In genomic region chrX:16585486-16586370, GRCh38 we compare ENCODE assay signal across 18 cellular contexts.
DNase-seq lines count a peak whose midpoint lies in the region; ATAC-seq, FAIRE-seq and TF ChIP-seq lines count a peak whose summit lies in the region.
"Had no signal": no experiment of that assay in that cellular context is flagged by ENCODE, and none has a peak within 500 bp of the region (broad histone marks: within the 10 kb centered on the region; RNA-seq: fewer than 3 reads in every experiment).

No MANE protein-coding gene starts in this region.

- H3K4ac ChIP-seq in IMR-90 (ENCODE audit: low read depth, low read length): no peak overlapping the region

- TF ChIP-seq CTCF in IMR-90 (conservative IDR thresholded peaks at IDR 0.05; ENCODE audit: low read depth, low read length) (no peak), K562 (IDR thresholded peaks at IDR 0.05 in 2 of 3, conservative IDR thresholded peaks at IDR 0.05 in 1 of 3; ENCODE audit: insufficient read depth in 2 of 3, low read depth in 1 of 3, low read length in 3 of 3) (no peak), mesothelial cell of epicardium (IDR thresholded peaks at IDR 0.05; ENCODE audit: unreplicated experiment) (no peak), GM20000 (IDR thresholded peaks at IDR 0.05; ENCODE audit: extremely low read depth, missing control alignments) (no peak)

- H4K5ac ChIP-seq in IMR-90 (ENCODE audit: low read depth, low read length): peak overlapping the region; percentile 7; the same call in 1 of the 2 replicates

- no peak for FAIRE-seq in K562 (lab: Jason Lieb, UNC)
- FAIRE-seq: A549, G401.6 had no signal

- H3K27ac ChIP-seq in IMR-90 (ENCODE audit: insufficient read depth, low read length) (no peak overlapping the region), K562 (ENCODE audit: extremely low read depth, low read depth, low read length) (no peak overlapping the region)
- H3K27ac ChIP-seq: A549 had no signal

- WGBS in IMR-90 (ENCODE audit: extremely low coverage in 2 of 2, insufficient read length in 1 of 2), 2 experiments: no CpG with 5 or more reads among the region's 7 CpGs
- WGBS in K562 (ENCODE audit: insufficient coverage, low coverage, missing lambda C conversion rate): 41% methylated on average over 6 of the region's 7 CpGs

- CTCF ChIA-PET in IMR-90 (lab: Yijun Ruan, JAX) (no interaction called here), K562 (lab: Yijun Ruan, JAX; ENCODE audit: low intra/inter-chr PET ratio) (interaction anchor here (0.5 kb wide), 1 partner anchor 26 kb away, joined by 3 read pairs; no protein-coding TSS in a partner anchor)

- no peak overlapping the region for H2AK9ac ChIP-seq in IMR-90 (replicated peaks; ENCODE audit: low read depth, low read length, poor library complexity)

- H3K36me3 Mint-ChIP-seq in mesothelial cell of epicardium: peaks cover 63% of the 10 kb centered on the region

- ATAC-seq in IMR-90 (ENCODE audit: low read depth) (no peak), K562 (no peak), GM18502 (IDR thresholded peaks at IDR 0.05; ENCODE audit: poor library complexity, unreplicated experiment) (no peak)
- ATAC-seq: A549 had no signal

- in situ Hi-C loops in IMR-90 (cut with MboI; ENCODE audit: low sequenced_read_pairs) (no loop called here), K562 (cut with MboI) (no loop called here)

- H3K4me1 Mint-ChIP-seq in mesothelial cell of epicardium: no peaks in the 10 kb centered on the region
- H3K4me1 Mint-ChIP-seq: CD14-positive monocyte had no signal

- no peaks in the 10 kb centered on the region; the same call in 1 of the 2 replicates for H3K9me3 ChIP-seq in IMR-90 (ENCODE audit: control insufficient read depth, insufficient read depth, low read length)
- no peaks in the 10 kb centered on the region for H3K9me3 ChIP-seq in K562 (replicated peaks; ENCODE audit: control insufficient read depth, insufficient read depth, low read depth, low read length)

- H3K4me3 ChIP-seq in IMR-90 (ENCODE audit: insufficient read depth, low read depth, low read length) (no peak overlapping the region), K562 (no peak overlapping the region)
- H3K4me3 ChIP-seq: A549 had no signal

- H3K9me1 ChIP-seq in IMR-90 (ENCODE audit: insufficient read depth, low read length) (no peaks in the 10 kb centered on the region), K562 (ENCODE audit: control insufficient read depth, insufficient read depth, low read length) (no peaks in the 10 kb centered on the region)

- H3K9ac ChIP-seq in IMR-90 (ENCODE audit: low read depth, low read length): no peak overlapping the region
- H3K9ac ChIP-seq in K562 (ENCODE audit: insufficient read depth in 1 of 2, low read depth in 2 of 2, low read length in 2 of 2): no peak overlapping the region

- H2BK15ac ChIP-seq in IMR-90 (ENCODE audit: low read depth, low read length): no peak overlapping the region

- H3K27me3 Mint-ChIP-seq in mesothelial cell of epicardium (ENCODE audit: low read depth): no peaks in the 10 kb centered on the region

- BruUV-seq in IMR-90 (replicated peaks; lab: Mats Ljungman, UMichigan) (no TSS peak), K562 (replicated peaks; lab: Mats Ljungman, UMichigan) (no TSS peak)

- peak; percentile 66 for DNase-seq in ELF-1 (ENCODE audit: low read depth, low spot score)
- DNase-seq in IMR-90: no peak
- DNase-seq in K562 (ENCODE audit: extremely low read depth in 1 of 4, low spot score in 3 of 4): no peak
- no peak for DNase-seq in mesothelial cell of epicardium (ENCODE audit: low spot score in 2 of 2, unreplicated experiment in 2 of 2)
- DNase-seq in GM20000 (ENCODE audit: low spot score): no peak
- DNase-seq in NCI-H1436 (lab: John Stamatoyannopoulos, UW): no peak
- DNase-seq in COLO829 (ENCODE audit: low spot score): no peak
- DNase-seq: DMS53, GOT3, KBM-7, NCI-H1092, NCI-H1694, NCI-H446, NCI-H748 treated with DMSO at 0.1 percent for 48 hours had no signal

- H3K14ac ChIP-seq in IMR-90 (replicated peaks; ENCODE audit: low read depth, low read length): no peak overlapping the region

- peaks cover 2% of the 10 kb centered on the region for H3K27me3 ChIP-seq in IMR-90 (ENCODE audit: control insufficient read depth, insufficient read depth, low read length)
- no peaks in the 10 kb centered on the region for H3K27me3 ChIP-seq in K562 (ENCODE audit: control insufficient read depth in 2 of 2, insufficient read depth in 2 of 2, low read length in 2 of 2)

- H3K79me1 ChIP-seq in IMR-90 (ENCODE audit: low read depth in 1 of 2, low read length in 2 of 2): no peaks in the 10 kb centered on the region; a peak in 1 of 4 replicates

- peaks cover 4% of the 10 kb centered on the region; the same call in 1 of the 2 replicates for H3K4me1 ChIP-seq in IMR-90 (ENCODE audit: control insufficient read depth, insufficient read depth, low read length)
- no peaks in the 10 kb centered on the region; a peak in 1 of 5 replicates for H3K4me1 ChIP-seq in K562 (replicated peaks in 1 of 2; ENCODE audit: control insufficient read depth in 2 of 2, insufficient read depth in 2 of 2, low read length in 2 of 2)

- H2AK5ac ChIP-seq in IMR-90 (ENCODE audit: low read depth, low read length): no peak overlapping the region

- H3K23ac ChIP-seq in IMR-90 (ENCODE audit: low read depth, low read length): no peak overlapping the region

- POLR2A ChIA-PET in IMR-90 (lab: Charles Lee; ENCODE audit: unreplicated experiment): no interaction called here
- POLR2A ChIA-PET in K562 (lab: Yijun Ruan, JAX): no interaction called here

- TF ChIP-seq POLR2A in IMR-90 (IDR thresholded peaks at IDR 0.05; ENCODE audit: low read depth, low read length) (no peak), K562 (conservative IDR thresholded peaks at IDR 0.05) (no peak)

- no peak overlapping the region for H2BK20ac ChIP-seq in IMR-90 (ENCODE audit: low read depth, low read length)

- no peak overlapping the region for H4K91ac ChIP-seq in IMR-90 (ENCODE audit: insufficient read depth, low read depth, low read length)

- no peaks in the 10 kb centered on the region; the same call in 1 of the 2 replicates for H3K36me3 ChIP-seq in IMR-90 (ENCODE audit: control insufficient read depth, insufficient read depth, low read length)
- H3K36me3 ChIP-seq in K562 (ENCODE audit: control insufficient read depth, insufficient read depth, low read length): peaks cover 5% of the 10 kb centered on the region; the same call in 1 of the 3 replicates

- H2BK5ac ChIP-seq in IMR-90 (ENCODE audit: low read depth, low read length, poor library complexity, severe bottlenecking): no peak overlapping the region

- dilution Hi-C loops in IMR-90 (cut with HindIII; ENCODE audit: low sequenced_read_pairs, unreplicated experiment): no loop called here

- intact Hi-C loops in IMR-90 (cut with micrococcal nuclease) (no loop called here), K562 (cut with micrococcal nuclease) (no loop called here)

- H4K8ac ChIP-seq in IMR-90 (ENCODE audit: low read depth in 2 of 2, low read length in 2 of 2): no peak overlapping the region

- H3K79me2 ChIP-seq in K562 (ENCODE audit: control insufficient read depth, insufficient read depth, low read length): no peaks in the 10 kb centered on the region

- TF ChIP-seq RAD21 in IMR-90 (IDR thresholded peaks at IDR 0.05; ENCODE audit: low read length) (no peak), K562 (CRISPR knock-in tag; conservative IDR thresholded peaks at IDR 0.05 in 1 of 2, IDR thresholded peaks at IDR 0.05 in 1 of 2) (no peak)

- peak overlapping the region; percentile 36 for H3K27ac Mint-ChIP-seq in mesothelial cell of epicardium
- H3K27ac Mint-ChIP-seq: CD14-positive monocyte had no signal

- no peak overlapping the region for H3K18ac ChIP-seq in IMR-90 (ENCODE audit: low read depth, low read length)

- no peak for TF ChIP-seq EP300 in K562 (IDR thresholded peaks at IDR 0.05; ENCODE audit: low read length)

- no peak overlapping the region for H3K4me3 Mint-ChIP-seq in mesothelial cell of epicardium
- H3K4me3 Mint-ChIP-seq: CD14-positive monocyte had no signal

- H2BK120ac ChIP-seq in IMR-90 (ENCODE audit: low read depth, low read length): peak overlapping the region; percentile 12; the same call in 1 of the 2 replicates

- no peak overlapping the region for H3K4me2 ChIP-seq in IMR-90 (ENCODE audit: low read depth, low read length)
- no peak overlapping the region for H3K4me2 ChIP-seq in K562 (ENCODE audit: insufficient read depth, low read length)
- H3K4me2 ChIP-seq: A549 had no signal

- peaks cover 33% of the 10 kb centered on the region for H3K9me3 Mint-ChIP-seq in mesothelial cell of epicardium

- H4K20me1 ChIP-seq in IMR-90 (ENCODE audit: insufficient read depth, low read length) (no peaks in the 10 kb centered on the region), K562 (replicated peaks; ENCODE audit: control insufficient read depth, insufficient read depth, low read length) (no peaks in the 10 kb centered on the region)

- H2AFZ ChIP-seq in IMR-90 (replicated peaks; ENCODE audit: low read length, poor library complexity) (no peak overlapping the region), K562 (ENCODE audit: low read depth, low read length) (no peak overlapping the region)

- H3K56ac ChIP-seq in IMR-90 (ENCODE audit: extremely low read depth, insufficient read depth, low read length): no peak overlapping the region

TF ChIP-seq in IMR-90, 13 proteins besides CTCF, POLR2A, EP300 and RAD21 (continues in another document):
- no peak for TF ChIP-seq SMC3 (IDR thresholded peaks at IDR 0.05; ENCODE audit: low read depth, low read length)
- TF ChIP-seq NFE2L2 (IDR thresholded peaks at IDR 0.05; ENCODE audit: low read depth, low read length): no peak
- TF ChIP-seq USF2 (IDR thresholded peaks at IDR 0.05; ENCODE audit: low read depth, low read length): no peak
- TF ChIP-seq CEBPB (IDR thresholded peaks at IDR 0.05; ENCODE audit: low read depth, low read length): no peak

TF ChIP-seq in K562, 482 proteins besides CTCF, POLR2A, EP300 and RAD21 (continues in another document):
- TF ChIP-seq CBX3 (IDR thresholded peaks at IDR 0.05; ENCODE audit: borderline replicate concordance in 1 of 2, low read length in 2 of 2): no peak
- TF ChIP-seq OTX1 (CRISPR knock-in tag; IDR thresholded peaks at IDR 0.05): no peak
- TF ChIP-seq FOXJ2 (tag; IDR thresholded peaks at IDR 0.05): 0 out of 2 replicates have a peak, but pooled peaks have one; percentile 38
- TF ChIP-seq ZNF583 (CRISPR knock-in tag; IDR thresholded peaks at IDR 0.05): peak; percentile 96
- TF ChIP-seq DDX20 (tag; IDR thresholded peaks at IDR 0.05; ENCODE audit: low read depth): peak; percentile 90
- peak; percentile 56; the same call in 1 of the 2 replicates for TF ChIP-seq ZNF707 (CRISPR knock-in tag; conservative IDR thresholded peaks at IDR 0.05)
- TF ChIP-seq CBX1 (IDR thresholded peaks at IDR 0.05; ENCODE audit: low read depth): no peak
- TF ChIP-seq ZBTB8A (IDR thresholded peaks at IDR 0.05; ENCODE audit: partially characterized antibody): no peak
- TF ChIP-seq ZNF212 (CRISPR knock-in tag; IDR thresholded peaks at IDR 0.05): no peak
- TF ChIP-seq FOS (IDR thresholded peaks at IDR 0.05; ENCODE audit: extremely low read depth, insufficient read length): no peak
- TF ChIP-seq EWSR1 (IDR thresholded peaks at IDR 0.05; ENCODE audit: borderline replicate concordance, low read depth, partially characterized antibody): no peak
- peak; percentile 86; the same call in 1 of the 2 replicates for TF ChIP-seq ZNF644 (tag; IDR thresholded peaks at IDR 0.05; ENCODE audit: low read depth)
- TF ChIP-seq ZNF766 (CRISPR knock-in tag; conservative IDR thresholded peaks at IDR 0.05): peak; percentile 62; the same call in 1 of the 2 replicates
